ENCODE assay signal across 8 cellular contexts in genomic region chr11:32006799-32007388, GRCh38.
DNase-seq lines count a peak whose midpoint lies in the region; ATAC-seq and TF ChIP-seq lines count a peak whose summit lies in the region.

No MANE protein-coding gene starts in this region.

- TF ChIP-seq POLR2A in right lobe of liver (IDR thresholded peaks at IDR 0.05) = no peak

- no peak overlapping the region for H3K4me3 Mint-ChIP-seq in CD4-positive, CD25-positive, alpha-beta regulatory T cell

- intact Hi-C loops in right lobe of liver (cut with DNase I) = no loop called here

- H3K4me1 ChIP-seq in CD4-positive, CD25-positive, alpha-beta regulatory T cell (ENCODE audit: control insufficient read depth, insufficient read depth, low read length, poor library complexity, severe bottlenecking) = no peaks in the 10 kb centered on the region
- H3K4me1 ChIP-seq in right lobe of liver = no peaks in the 10 kb centered on the region

- H3K27ac ChIP-seq in CD4-positive, CD25-positive, alpha-beta regulatory T cell (ENCODE audit: insufficient read depth, low read length, poor library complexity, severe bottlenecking) = no peak overlapping the region
- H3K27ac ChIP-seq in right lobe of liver = no peak overlapping the region

- WGBS in right lobe of liver (ENCODE audit: insufficient coverage, low coverage, low lambda C conversion rate, missing lambda C conversion rate) = 0% methylated on average over 5 of the region's 5 CpGs

- H3K27me3 ChIP-seq in CD4-positive, CD25-positive, alpha-beta regulatory T cell (ENCODE audit: control insufficient read depth, insufficient read depth, low read length) = peaks cover 6% of the 10 kb centered on the region
- H3K27me3 ChIP-seq in right lobe of liver = no peaks in the 10 kb centered on the region

- ATAC-seq in CD4-positive, CD25-positive, alpha-beta regulatory T cell (ENCODE audit: low read depth in 2 of 2) = no peak
- ATAC-seq in GM18502 (IDR thresholded peaks at IDR 0.05; ENCODE audit: poor library complexity, unreplicated experiment) (peak; percentile 75), HG03139 (IDR thresholded peaks at IDR 0.05; ENCODE audit: unreplicated experiment) (peak; percentile 77), right lobe of liver (peak; percentile 71 to 76 (median 72)), HG03097 (IDR thresholded peaks at IDR 0.05; ENCODE audit: low FRiP score, unreplicated experiment) (no peak)

- peak in 2 of 3 donors; percentile 13 to 34 for DNase-seq in CD4-positive, CD25-positive, alpha-beta regulatory T cell
- DNase-seq in NCI-H748 (lab: John Stamatoyannopoulos, UW; ENCODE audit: unreplicated experiment) (peak; percentile 39), cardiac fibroblast (ENCODE audit: low read depth in 2 of 2) (peak; percentile 54 to 65), right lobe of liver (no peak), HK-2 (ENCODE audit: unreplicated experiment) (no peak)

- H3K36me3 ChIP-seq in CD4-positive, CD25-positive, alpha-beta regulatory T cell (ENCODE audit: control insufficient read depth, insufficient read depth, low read length) = no peaks in the 10 kb centered on the region
- H3K36me3 ChIP-seq in right lobe of liver = no peaks in the 10 kb centered on the region

- no peaks in the 10 kb centered on the region for H3K9me3 Mint-ChIP-seq in CD4-positive, CD25-positive, alpha-beta regulatory T cell

- no peaks in the 10 kb centered on the region for H3K4me1 Mint-ChIP-seq in CD4-positive, CD25-positive, alpha-beta regulatory T cell

- H3K9me3 ChIP-seq in CD4-positive, CD25-positive, alpha-beta regulatory T cell (ENCODE audit: control insufficient read depth in 2 of 2, low read length in 2 of 2) = no peaks in the 10 kb centered on the region
- no peaks in the 10 kb centered on the region for H3K9me3 ChIP-seq in right lobe of liver

- H3K4me3 ChIP-seq in CD4-positive, CD25-positive, alpha-beta regulatory T cell (ENCODE audit: low read depth, low read length) = no peak overlapping the region
- H3K4me3 ChIP-seq in cardiac fibroblast (replicated peaks in 1 of 2; ENCODE audit: low read depth in 2 of 2, low read length in 2 of 2) (no peak overlapping the region), right lobe of liver (no peak overlapping the region)

- no peaks in the 10 kb centered on the region for H3K36me3 Mint-ChIP-seq in CD4-positive, CD25-positive, alpha-beta regulatory T cell

- peak; percentile 70 for TF ChIP-seq CTCF in cardiac fibroblast (IDR thresholded peaks at IDR 0.05; ENCODE audit: low read depth, low read length)
- peak; percentile 36 to 72 (median 70) for TF ChIP-seq CTCF in right lobe of liver (IDR thresholded peaks at IDR 0.05)

- no peak overlapping the region for H3K27ac Mint-ChIP-seq in CD4-positive, CD25-positive, alpha-beta regulatory T cell

- peaks cover 29% of the 10 kb centered on the region for H3K27me3 Mint-ChIP-seq in CD4-positive, CD25-positive, alpha-beta regulatory T cell

Comparison
In these comparisons a context has a peak if more than half of its experiments do, and no peak if none do; other contexts are left out.
1. ATAC-seq: peak in GM18502 (single experiment), HG03139 (single experiment) and right lobe of liver (4 of 4); none in CD4-positive, CD25-positive, alpha-beta regulatory T cell (0 of 2) and HG03097 (single experiment).
2. DNase-seq: peak in CD4-positive, CD25-positive, alpha-beta regulatory T cell (2 of 3), NCI-H748 (single experiment) and cardiac fibroblast (2 of 2); none in right lobe of liver (0 of 3) and HK-2 (single experiment).